In the genomic region with DNA sequence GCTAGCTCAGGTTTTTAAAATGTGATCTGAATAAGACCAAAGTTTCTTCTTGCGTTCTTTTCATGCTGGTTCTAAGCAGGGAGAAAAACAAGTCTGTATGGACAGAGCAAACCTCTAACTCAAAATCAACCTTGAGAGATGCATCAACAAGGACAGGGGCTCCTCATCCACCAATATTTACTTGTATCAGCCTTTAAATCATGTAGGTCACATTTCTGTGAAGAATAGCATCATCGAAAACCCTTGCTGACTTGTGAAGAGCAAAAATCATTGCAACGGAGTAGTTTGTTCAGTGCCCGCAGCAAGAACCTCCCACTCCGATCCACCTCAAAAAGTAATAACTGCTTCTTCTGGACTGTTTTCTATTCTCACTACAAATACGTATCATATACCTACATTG, we compare ENCODE assay signal across 8 cellular contexts. TPM values are rescaled to one million over a fixed set of nuclear protein-coding genes. Genes with fewer than 3 reads are reported as not detected.
DNase-seq lines count a peak whose midpoint lies in the region; ATAC-seq and TF ChIP-seq lines count a peak whose summit lies in the region.

No MANE protein-coding gene starts in this region.

- H3K18ac ChIP-seq in H9 (ENCODE audit: insufficient read length, low read depth, low read length) = no peak overlapping the region

- ATAC-seq in stimulated activated effector memory CD8-positive, alpha-beta T cell treated with anti-CD3 and anti-CD28 coated beads, Interleukin-12 subunit alpha, Interleukin-12 subunit beta, amount 100 ng/mL, for 72 hours = no peak
- ATAC-seq in HG03378 (IDR thresholded peaks at IDR 0.05; ENCODE audit: unreplicated experiment) = no peak
- ATAC-seq in GM21786 (IDR thresholded peaks at IDR 0.05; ENCODE audit: unreplicated experiment) = no peak

- H2BK120ac ChIP-seq in H9 (ENCODE audit: low read depth, low read length, poor library complexity, severe bottlenecking) = no peak overlapping the region

- H3K79me1 ChIP-seq in H9 (ENCODE audit: insufficient read depth, low read depth, low read length, poor library complexity, severe bottlenecking) = no peaks in the 10 kb centered on the region

- H3K4me1 ChIP-seq in H9 (ENCODE audit: insufficient read depth, low read length) = no peaks in the 10 kb centered on the region

- peak overlapping the region; percentile 72 for H3K4me2 ChIP-seq in H9 (ENCODE audit: insufficient read depth, insufficient read length, low read length)

- no peak overlapping the region for H4K91ac ChIP-seq in H9 (ENCODE audit: insufficient read length, low read depth, low read length)

- H3K27ac Mint-ChIP-seq in H9 = no peak overlapping the region
- H3K27ac Mint-ChIP-seq in activated T-helper 2 cell treated with anti-CD3 and anti-CD28 coated beads, Interferon-gamma antibody, Interleukin-2, Interleukin-4, amounts not matched to agents 10 μg/mL and 5 μg/mL and 100 μg/mL, durations not matched to agents 14 hours and 24 hours and 36 hours = no peak overlapping the region
- peak overlapping the region; percentile 48 for H3K27ac Mint-ChIP-seq in stimulated activated effector memory CD8-positive, alpha-beta T cell treated with anti-CD3 and anti-CD28 coated beads, Interleukin-12 subunit alpha, Interleukin-12 subunit beta, amount 100 ng/mL, for 72 hours

- H2AK5ac ChIP-seq in H9 (ENCODE audit: insufficient read length, low read length) = no peak overlapping the region

- no peak overlapping the region for H2BK20ac ChIP-seq in H9 (ENCODE audit: low read depth, low read length, poor library complexity, severe bottlenecking)

- H3K4me1 Mint-ChIP-seq in H9 = peaks cover 8 to 16% of the 10 kb centered on the region in 2 experiments
- H3K4me1 Mint-ChIP-seq in activated T-helper 2 cell treated with anti-CD3 and anti-CD28 coated beads, Interferon-gamma antibody, Interleukin-2, Interleukin-4, amounts not matched to agents 10 μg/mL and 5 μg/mL and 100 μg/mL, durations not matched to agents 14 hours and 24 hours and 36 hours (ENCODE audit: low read depth) = peaks cover 25% of the 10 kb centered on the region
- H3K4me1 Mint-ChIP-seq in stimulated activated effector memory CD8-positive, alpha-beta T cell treated with anti-CD3 and anti-CD28 coated beads, Interleukin-12 subunit alpha, Interleukin-12 subunit beta, amount 100 ng/mL, for 72 hours = peaks cover 25% of the 10 kb centered on the region

- no peaks in the 10 kb centered on the region for H3K79me2 ChIP-seq in H9 (ENCODE audit: insufficient read depth, low read length)

- H3K36me3 Mint-ChIP-seq in H9 (ENCODE audit: insufficient read depth in 1 of 3, low read depth in 3 of 3) = no peaks in the 10 kb centered on the region
- H3K36me3 Mint-ChIP-seq in activated T-helper 2 cell treated with anti-CD3 and anti-CD28 coated beads, Interferon-gamma antibody, Interleukin-2, Interleukin-4, amounts not matched to agents 10 μg/mL and 5 μg/mL and 100 μg/mL, durations not matched to agents 14 hours and 24 hours and 36 hours (ENCODE audit: low read depth) = no peaks in the 10 kb centered on the region
- no peaks in the 10 kb centered on the region for H3K36me3 Mint-ChIP-seq in stimulated activated effector memory CD8-positive, alpha-beta T cell treated with anti-CD3 and anti-CD28 coated beads, Interleukin-12 subunit alpha, Interleukin-12 subunit beta, amount 100 ng/mL, for 72 hours

- no peak overlapping the region for H3K9ac ChIP-seq in H9 (ENCODE audit: extremely low read depth, insufficient read length, low read length)

- H2BK12ac ChIP-seq in H9 (ENCODE audit: insufficient read length, low read depth, low read length) = no peak overlapping the region

- H3K9me3 ChIP-seq in H9 (ENCODE audit: control insufficient read depth, low read depth, low read length) = no peaks in the 10 kb centered on the region

- no peak overlapping the region for H2BK15ac ChIP-seq in H9 (ENCODE audit: low read depth, low read length)

- peak overlapping the region; percentile 91 to 92 for H3K4me3 Mint-ChIP-seq in H9
- H3K4me3 Mint-ChIP-seq in activated T-helper 2 cell treated with anti-CD3 and anti-CD28 coated beads, Interferon-gamma antibody, Interleukin-2, Interleukin-4, amounts not matched to agents 10 μg/mL and 5 μg/mL and 100 μg/mL, durations not matched to agents 14 hours and 24 hours and 36 hours (ENCODE audit: low read depth) = peak overlapping the region; percentile 90
- H3K4me3 Mint-ChIP-seq in stimulated activated effector memory CD8-positive, alpha-beta T cell treated with anti-CD3 and anti-CD28 coated beads, Interleukin-12 subunit alpha, Interleukin-12 subunit beta, amount 100 ng/mL, for 72 hours = peak overlapping the region; percentile 86

- no peak overlapping the region for H2AFZ ChIP-seq in H9 (ENCODE audit: low read length)

- no peak overlapping the region for H3K4ac ChIP-seq in H9 (ENCODE audit: low read depth, low read length)

- 100% methylated on average over 1 of the region's 6 CpGs for WGBS in H9 (ENCODE audit: extremely low coverage, insufficient read length, low lambda C conversion rate)

- no peak overlapping the region for H4K8ac ChIP-seq in H9 (replicated peaks; ENCODE audit: insufficient read length, low read depth, low read length)

- H3K23me2 ChIP-seq in H9 (ENCODE audit: insufficient read length, low read depth, low read length, poor library complexity, severe bottlenecking) = peaks cover 7% of the 10 kb centered on the region

- no peak overlapping the region for H2BK5ac ChIP-seq in H9 (ENCODE audit: insufficient read length, low read length)

- H3K14ac ChIP-seq in H9 (ENCODE audit: insufficient read depth, low read length) = no peak overlapping the region

- H4K20me1 ChIP-seq in H9 (ENCODE audit: control insufficient read depth, insufficient read depth, insufficient read length) = no peaks in the 10 kb centered on the region

- H4K5ac ChIP-seq in H9 (ENCODE audit: insufficient read length, low read depth, low read length) = no peak overlapping the region

- peaks cover 12% of the 10 kb centered on the region for H3K27me3 Mint-ChIP-seq in H9 (ENCODE audit: low read depth)
- H3K27me3 Mint-ChIP-seq in activated T-helper 2 cell treated with anti-CD3 and anti-CD28 coated beads, Interferon-gamma antibody, Interleukin-2, Interleukin-4, amounts not matched to agents 10 μg/mL and 5 μg/mL and 100 μg/mL, durations not matched to agents 14 hours and 24 hours and 36 hours (ENCODE audit: low read depth) = peaks cover 8% of the 10 kb centered on the region

- intact Hi-C loops in activated T-helper 2 cell treated with anti-CD3 and anti-CD28 coated beads, Interferon-gamma antibody, Interleukin-2, Interleukin-4, amounts not matched to agents 10 μg/mL and 5 μg/mL and 100 μg/mL, durations not matched to agents 14 hours and 24 hours and 36 hours (cut with micrococcal nuclease) = no loop called here

- peaks cover 0 to 6% of the 10 kb centered on the region in 2 experiments; a peak in 2 of 5 replicates for H3K9me3 Mint-ChIP-seq in H9
- no peaks in the 10 kb centered on the region for H3K9me3 Mint-ChIP-seq in activated T-helper 2 cell treated with anti-CD3 and anti-CD28 coated beads, Interferon-gamma antibody, Interleukin-2, Interleukin-4, amounts not matched to agents 10 μg/mL and 5 μg/mL and 100 μg/mL, durations not matched to agents 14 hours and 24 hours and 36 hours
- no peaks in the 10 kb centered on the region for H3K9me3 Mint-ChIP-seq in stimulated activated effector memory CD8-positive, alpha-beta T cell treated with anti-CD3 and anti-CD28 coated beads, Interleukin-12 subunit alpha, Interleukin-12 subunit beta, amount 100 ng/mL, for 72 hours

- no peak overlapping the region for H3T11ph ChIP-seq in H9 (ENCODE audit: low read length)

- H3K27ac ChIP-seq in H9 (ENCODE audit: insufficient read length, low read depth, low read length) = no peak overlapping the region

- H3K56ac ChIP-seq in H9 (ENCODE audit: insufficient read length, low read depth, low read length) = no peak overlapping the region

- TF ChIP-seq CTCF in H9 (conservative IDR thresholded peaks at IDR 0.05) = no peak

- H3K23ac ChIP-seq in H9 (ENCODE audit: insufficient read length, low read depth, low read length) = no peak overlapping the region

- H3K27me3 ChIP-seq in H9 (ENCODE audit: insufficient read depth, low read length) = no peaks in the 10 kb centered on the region

- DNase-seq in H9 (no peak), iris pigment epithelial cell (ENCODE audit: low read depth) (peak; percentile 31), HUDEP-2 (lab: John Stamatoyannopoulos, UW; ENCODE audit: unreplicated experiment in 76 of 76) (no peak), DMS79 (lab: John Stamatoyannopoulos, UW) (no peak)
- DNase-seq in activated T-helper 2 cell treated with anti-CD3 and anti-CD28 coated beads, Interferon-gamma antibody, Interleukin-2, Interleukin-4, amounts not matched to agents 10 μg/mL and 5 μg/mL and 100 μg/mL, durations not matched to agents 14 hours and 24 hours and 36 hours (ENCODE audit: low spot score) = no peak
- DNase-seq in stimulated activated effector memory CD8-positive, alpha-beta T cell treated with anti-CD3 and anti-CD28 coated beads, Interleukin-12 subunit alpha, Interleukin-12 subunit beta, amount 100 ng/mL, for 72 hours (ENCODE audit: low spot score in 2 of 2) = no peak

RNA-seq across cellular contexts. Expression of gene ATP10D, which starts 1.2 kb away (rescaled TPM):
- total RNA-seq in H9 (2021) = 3.8 and 3.9 TPM in 2 replicates
- total RNA-seq in activated T-helper 2 cell treated with anti-CD3 and anti-CD28 coated beads, Interferon-gamma antibody, Interleukin-2, Interleukin-4, amounts not matched to agents 10 μg/mL and 5 μg/mL and 100 μg/mL, durations not matched to agents 14 hours and 24 hours and 36 hours = 1.6 and 2.5 TPM in 2 replicates

RNA-seq across cellular contexts. Expression of gene COMMD8, which starts 22.8 kb away (rescaled TPM):
- 10.9 and 11.7 TPM in 2 replicates for total RNA-seq in H9 (2021)
- 17.8 and 19.0 TPM in 2 replicates for total RNA-seq in activated T-helper 2 cell treated with anti-CD3 and anti-CD28 coated beads, Interferon-gamma antibody, Interleukin-2, Interleukin-4, amounts not matched to agents 10 μg/mL and 5 μg/mL and 100 μg/mL, durations not matched to agents 14 hours and 24 hours and 36 hours
